ENCODE assay signal across 8 cellular contexts in genomic region chrX:135003876-135004623, GRCh38. TPM values are rescaled to one million over a fixed set of nuclear protein-coding genes. Genes with fewer than 3 reads are reported as not detected.
DNase-seq lines count a peak whose midpoint lies in the region; ATAC-seq lines count a peak whose summit lies in the region.

No MANE protein-coding gene starts in this region.

- H2BK15ac ChIP-seq in mesendoderm (replicated peaks; ENCODE audit: low read depth) = no peak overlapping the region

- peak overlapping the region; percentile 87 for H3K56ac ChIP-seq in mesendoderm (ENCODE audit: low read length)

- H3K27me3 Mint-ChIP-seq in CD4-positive, alpha-beta memory T cell = no peaks in the 10 kb centered on the region

- no peaks in the 10 kb centered on the region for H3K27me3 ChIP-seq in CD4-positive, alpha-beta memory T cell (ENCODE audit: insufficient read depth, low read length)
- H3K27me3 ChIP-seq in endocrine pancreas (ENCODE audit: control insufficient read depth, insufficient read depth, low read length) (no peaks in the 10 kb centered on the region), mesendoderm (ENCODE audit: insufficient read depth, low read length, poor library complexity) (no peaks in the 10 kb centered on the region)

- no peak overlapping the region for H3K9ac ChIP-seq in endocrine pancreas (ENCODE audit: control insufficient read depth, insufficient read depth, low read length)
- H3K9ac ChIP-seq in mesendoderm (ENCODE audit: low read length) = peak overlapping the region; percentile 64

- CTCF ChIA-PET in CD4-positive, alpha-beta memory T cell (lab: Charles Lee; ENCODE audit: partially characterized antibody) = no interaction called here

- POLR2A ChIA-PET in CD4-positive, alpha-beta memory T cell (lab: Charles Lee; ENCODE audit: partially characterized antibody) = interaction anchor here (2.5 kb wide), 1 partner anchor 48 kb away, joined by 9 read pairs; the partner anchor contains the start of gene RTL8A

- no peaks in the 10 kb centered on the region for H3K36me3 Mint-ChIP-seq in CD4-positive, alpha-beta memory T cell

- intact Hi-C loops in CD4-positive, alpha-beta memory T cell (cut with micrococcal nuclease) = loop anchor here (1.0 to 2.0 kb wide), 2 partner anchors 48 to 517 kb away; partner anchors contain the start of genes INTS6L and RTL8A

- no peaks in the 10 kb centered on the region for H3K36me3 ChIP-seq in CD4-positive, alpha-beta memory T cell (ENCODE audit: insufficient read depth, low read length)
- H3K36me3 ChIP-seq in endocrine pancreas (ENCODE audit: control insufficient read depth, insufficient read depth, low read length) (no peaks in the 10 kb centered on the region), mesendoderm (ENCODE audit: control insufficient read depth, insufficient read depth, low read length) (no peaks in the 10 kb centered on the region)

- no peak overlapping the region for H2BK5ac ChIP-seq in mesendoderm (ENCODE audit: low read length)

- H3K9me3 Mint-ChIP-seq in CD4-positive, alpha-beta memory T cell = no peaks in the 10 kb centered on the region

- no peak overlapping the region for H4K5ac ChIP-seq in mesendoderm (ENCODE audit: low read length)

- peak; percentile 87 to 88 (median 88) for DNase-seq in CD4-positive, alpha-beta memory T cell
- peak; percentile 90 for DNase-seq in HT-29 (ENCODE audit: low spot score)
- peak; percentile 83 for DNase-seq in NK-92 treated with Interleukin-12 subunit alpha and Interleukin-12 subunit beta, amount 100 ng/mL, for 24 hours (lab: John Stamatoyannopoulos, UW)
- DNase-seq in activated CD8-positive, alpha-beta memory T cell treated with anti-CD3 and anti-CD28 coated beads, Interleukin-2, amount 50 U/mL, for 1 hour (ENCODE audit: extremely low read depth) = peak; percentile 70
- peak; percentile 95 for DNase-seq in mesendoderm
- DNase-seq in stimulated activated CD8-positive, alpha-beta memory T cell treated with anti-CD3 and anti-CD28 coated beads, Interleukin-12 subunit alpha, Interleukin-12 subunit beta, amount 100 ng/mL, for 24 hours (ENCODE audit: extremely low read depth) = peak; percentile 67

- H3K23ac ChIP-seq in mesendoderm (ENCODE audit: low read length) = no peak overlapping the region

- no peak overlapping the region for H2BK120ac ChIP-seq in mesendoderm (ENCODE audit: low read depth, low read length)

- H3K4me1 ChIP-seq in CD4-positive, alpha-beta memory T cell (ENCODE audit: insufficient read depth, low read length) = peaks cover 7% of the 10 kb centered on the region
- H3K4me1 ChIP-seq in endocrine pancreas (ENCODE audit: control insufficient read depth, insufficient read depth, low read length) (no peaks in the 10 kb centered on the region), mesendoderm (ENCODE audit: control insufficient read depth, low read depth, low read length) (no peaks in the 10 kb centered on the region)

- H3K4me3 ChIP-seq in CD4-positive, alpha-beta memory T cell (ENCODE audit: low read length in 2 of 2) = peak overlapping the region; percentile 23 to 62
- peak overlapping the region; percentile 59 for H3K4me3 ChIP-seq in endocrine pancreas (ENCODE audit: control insufficient read depth, insufficient read depth, low read length)
- peak overlapping the region; percentile 15 for H3K4me3 ChIP-seq in mesendoderm (ENCODE audit: low read length)

- no peak overlapping the region for H4K8ac ChIP-seq in mesendoderm (ENCODE audit: low read depth, low read length)

- no peaks in the 10 kb centered on the region for H3K79me2 ChIP-seq in mesendoderm (ENCODE audit: control insufficient read depth, insufficient read depth, low read length)

- H3K27ac ChIP-seq in CD4-positive, alpha-beta memory T cell (ENCODE audit: low read depth, low read length) = no peak overlapping the region
- H3K27ac ChIP-seq in mesendoderm (ENCODE audit: low read depth, low read length) = no peak overlapping the region

- H3K27ac Mint-ChIP-seq in CD4-positive, alpha-beta memory T cell = peak overlapping the region; percentile 65 to 95 (median 73)

- no peak overlapping the region for H3K18ac ChIP-seq in mesendoderm (ENCODE audit: low read length)

- no peak overlapping the region for H2AK5ac ChIP-seq in mesendoderm (ENCODE audit: low read length)

- H3K9me3 ChIP-seq in CD4-positive, alpha-beta memory T cell (ENCODE audit: control insufficient read depth in 1 of 2, low read length in 2 of 2) = no peaks in the 10 kb centered on the region
- H3K9me3 ChIP-seq in endocrine pancreas (ENCODE audit: control insufficient read depth, low read length) = no peaks in the 10 kb centered on the region

- peak overlapping the region; percentile 46 for H3K4me2 ChIP-seq in mesendoderm (ENCODE audit: low read length)

- WGBS in mesendoderm (ENCODE audit: extremely low coverage, insufficient coverage, low lambda C conversion rate) = no CpG with 5 or more reads among the region's 35 CpGs

- H3K4ac ChIP-seq in mesendoderm (ENCODE audit: low read depth, low read length) = no peak overlapping the region

- ATAC-seq in GM21360 (IDR thresholded peaks at IDR 0.05; ENCODE audit: unreplicated experiment) = peak; percentile 88

- H3K4me1 Mint-ChIP-seq in CD4-positive, alpha-beta memory T cell = peaks cover 5 to 13% (median 10%) of the 10 kb centered on the region in 4 donors

- H3K4me3 Mint-ChIP-seq in CD4-positive, alpha-beta memory T cell = peak overlapping the region; percentile 86 to 91 (median 88)

- H3K79me1 ChIP-seq in mesendoderm (ENCODE audit: low read length) = no peaks in the 10 kb centered on the region

RNA-seq across cellular contexts. Expression of gene SMIM10, which starts 13.3 kb away (rescaled TPM):
- not detected for total RNA-seq in CD4-positive, alpha-beta memory T cell
- not detected for polyA plus RNA-seq in CD4-positive, alpha-beta memory T cell
- not detected in 2 replicates for total RNA-seq in HT-29 (2014; rRNA removed; shearing (Covaris generic))
- polyA plus RNA-seq in mesendoderm (2013, experiment 1 of 2) = 5.6 TPM
- 6.2 TPM for polyA plus RNA-seq in mesendoderm (2013, experiment 2 of 2)

RNA-seq across cellular contexts. Expression of gene RTL8B, which starts 18.3 kb away (rescaled TPM):
- under 1 TPM; 0.38 to 0.64 TPM for total RNA-seq in CD4-positive, alpha-beta memory T cell
- polyA plus RNA-seq in CD4-positive, alpha-beta memory T cell = under 1 TPM; 0.11 to 0.35 TPM
- total RNA-seq in HT-29 (2014; rRNA removed; shearing (Covaris generic)) = not detected in 2 replicates
- polyA plus RNA-seq in mesendoderm (2013, experiment 1 of 2) = 6.2 TPM
- 6.1 TPM for polyA plus RNA-seq in mesendoderm (2013, experiment 2 of 2)

RNA-seq across cellular contexts. Expression of gene RTL8C, which starts 28.1 kb away (rescaled TPM):
- 10 to 100 TPM; 18.5 to 21.0 TPM for total RNA-seq in CD4-positive, alpha-beta memory T cell
- 10 to 100 TPM; 19.4 to 29.2 TPM for polyA plus RNA-seq in CD4-positive, alpha-beta memory T cell
- total RNA-seq in HT-29 (2014; rRNA removed; shearing (Covaris generic)) = not detected in 2 replicates
- polyA plus RNA-seq in mesendoderm (2013, experiment 1 of 2) = 70.0 TPM
- 70.8 TPM for polyA plus RNA-seq in mesendoderm (2013, experiment 2 of 2)

RNA-seq across cellular contexts. Expression of gene RTL8A, which starts 47.9 kb away (rescaled TPM):
- 10 to 100 TPM; 15.6 to 15.9 TPM for total RNA-seq in CD4-positive, alpha-beta memory T cell
- 10 to 100 TPM; 12.0 to 30.1 TPM for polyA plus RNA-seq in CD4-positive, alpha-beta memory T cell
- 11.7 and 13.1 TPM in 2 replicates for total RNA-seq in HT-29 (2014; rRNA removed; shearing (Covaris generic))
- polyA plus RNA-seq in mesendoderm (2013, experiment 1 of 2) = 71.6 TPM
- polyA plus RNA-seq in mesendoderm (2013, experiment 2 of 2) = 67.6 TPM

Comparison
In these comparisons a context has a peak if more than half of its experiments do, and no peak if none do; other contexts are left out.
1. RNA of gene RTL8C, which starts 28.1 kb away (total RNA-seq): 18.5 to 21.0 TPM in CD4-positive, alpha-beta memory T cell; not detected in HT-29; every median in the first group is over 10 times any median in the second.
2. Peak in every context shown above with its lines, with median percentiles within 50 percentile points of each other: DNase-seq and H3K4me3 ChIP-seq.